ENCODE assay signal across 8 cellular contexts in genomic region chr15:52179278-52180195, GRCh38. TPM values are rescaled to one million over a fixed set of nuclear protein-coding genes. Genes with fewer than 3 reads are reported as not detected.
A peak's percentile ranks its signal among the peaks of the same experiment; 100 is the strongest.
DNase-seq lines count a peak whose midpoint lies in the region; ATAC-seq, FAIRE-seq and TF ChIP-seq lines count a peak whose summit lies in the region.

No MANE protein-coding gene starts in this region.

- TF ChIP-seq CTCF in astrocyte (IDR thresholded peaks at IDR 0.05; ENCODE audit: insufficient read depth, low read depth, low read length): no peak

- H3K27ac Mint-ChIP-seq in T-helper 17 cell (peak overlapping the region; percentile 97), astrocyte (ENCODE audit: unreplicated experiment) (peak overlapping the region; percentile 90)

- H3K27me3 Mint-ChIP-seq in T-helper 17 cell (no peaks in the 10 kb centered on the region), astrocyte (ENCODE audit: low read depth, unreplicated experiment) (peaks cover 7% of the 10 kb centered on the region)

- H3K27ac ChIP-seq in astrocyte (ENCODE audit: low read depth, low read length): peak overlapping the region; percentile 56

- peak overlapping the region; percentile 86 for H3K9ac ChIP-seq in astrocyte (ENCODE audit: low read length)

- H2AFZ ChIP-seq in astrocyte (ENCODE audit: low read depth, low read length): peak overlapping the region; percentile 99

- peaks cover 7% of the 10 kb centered on the region for H3K4me1 ChIP-seq in astrocyte (ENCODE audit: insufficient read depth, low read length)

- no peak for FAIRE-seq in astrocyte (lab: Jason Lieb, UNC)

- H3K79me2 ChIP-seq in astrocyte (ENCODE audit: insufficient read depth, low read length): peaks cover 12% of the 10 kb centered on the region

- no peaks in the 10 kb centered on the region for H3K9me3 Mint-ChIP-seq in astrocyte (ENCODE audit: unreplicated experiment)

- H3K4me3 Mint-ChIP-seq in T-helper 17 cell (peak overlapping the region; percentile 98), astrocyte (ENCODE audit: unreplicated experiment) (peak overlapping the region; percentile 97)

- H3K4me1 Mint-ChIP-seq in T-helper 17 cell (peaks cover 16% of the 10 kb centered on the region), astrocyte (ENCODE audit: low read depth, unreplicated experiment) (peaks cover 3% of the 10 kb centered on the region)

- H3K4me2 ChIP-seq in astrocyte (ENCODE audit: low read length): peak overlapping the region; percentile 97

- H3K36me3 ChIP-seq in astrocyte (ENCODE audit: insufficient read depth, low read length): no peaks in the 10 kb centered on the region

- H3K4me3 ChIP-seq in astrocyte (ENCODE audit: insufficient read depth, low read depth, low read length): peak overlapping the region; percentile 76

- peaks cover 15% of the 10 kb centered on the region for H4K20me1 ChIP-seq in astrocyte (ENCODE audit: insufficient read depth, low read length)

- H3K9me3 ChIP-seq in T-helper 17 cell (ENCODE audit: control insufficient read depth, low read length, poor library complexity, severe bottlenecking) (no peaks in the 10 kb centered on the region), astrocyte (ENCODE audit: insufficient read depth, low read depth, low read length) (no peaks in the 10 kb centered on the region)

- DNase-seq in NCI-H1436 treated with DMSO at 0.1 percent for 48 hours (lab: John Stamatoyannopoulos, UW): peak; percentile 42
- DNase-seq in T-helper 17 cell: peak; percentile 78 to 83 (median 80)
- peak; percentile 59 for DNase-seq in astrocyte (ENCODE audit: low read depth)
- peak; percentile 88 for DNase-seq in hepatic stellate cell (ENCODE audit: low spot score)
- DNase-seq in renal cortical epithelial cell (ENCODE audit: low read depth): peak; percentile 57
- no peak for DNase-seq in GF-D8 (lab: John Stamatoyannopoulos, UW)

- ATAC-seq in GM18498 (IDR thresholded peaks at IDR 0.05; ENCODE audit: unreplicated experiment): peak; percentile 89
- ATAC-seq in HG02840 (IDR thresholded peaks at IDR 0.05; ENCODE audit: low FRiP score, unreplicated experiment): peak; percentile 78
- ATAC-seq in T-helper 17 cell: peak; percentile 86

- H3K36me3 Mint-ChIP-seq in T-helper 17 cell (ENCODE audit: low read depth) (no peaks in the 10 kb centered on the region), astrocyte (ENCODE audit: low read depth, unreplicated experiment) (no peaks in the 10 kb centered on the region)

- no peaks in the 10 kb centered on the region for H3K27me3 ChIP-seq in astrocyte (ENCODE audit: insufficient read depth, low read length)

RNA-seq across cellular contexts. Expression of gene GNB5, which starts 11.7 kb away (rescaled TPM):
- total RNA-seq in T-helper 17 cell: 10 to 100 TPM; 63.2 to 79.7 TPM
- total RNA-seq in astrocyte: 25.6 and 27.6 TPM in 2 replicates
- total RNA-seq in renal cortical epithelial cell: 36.5 and 42.7 TPM in 2 replicates
